Comparison of ENCODE assay signal across 18 cellular contexts in the genomic region with DNA sequence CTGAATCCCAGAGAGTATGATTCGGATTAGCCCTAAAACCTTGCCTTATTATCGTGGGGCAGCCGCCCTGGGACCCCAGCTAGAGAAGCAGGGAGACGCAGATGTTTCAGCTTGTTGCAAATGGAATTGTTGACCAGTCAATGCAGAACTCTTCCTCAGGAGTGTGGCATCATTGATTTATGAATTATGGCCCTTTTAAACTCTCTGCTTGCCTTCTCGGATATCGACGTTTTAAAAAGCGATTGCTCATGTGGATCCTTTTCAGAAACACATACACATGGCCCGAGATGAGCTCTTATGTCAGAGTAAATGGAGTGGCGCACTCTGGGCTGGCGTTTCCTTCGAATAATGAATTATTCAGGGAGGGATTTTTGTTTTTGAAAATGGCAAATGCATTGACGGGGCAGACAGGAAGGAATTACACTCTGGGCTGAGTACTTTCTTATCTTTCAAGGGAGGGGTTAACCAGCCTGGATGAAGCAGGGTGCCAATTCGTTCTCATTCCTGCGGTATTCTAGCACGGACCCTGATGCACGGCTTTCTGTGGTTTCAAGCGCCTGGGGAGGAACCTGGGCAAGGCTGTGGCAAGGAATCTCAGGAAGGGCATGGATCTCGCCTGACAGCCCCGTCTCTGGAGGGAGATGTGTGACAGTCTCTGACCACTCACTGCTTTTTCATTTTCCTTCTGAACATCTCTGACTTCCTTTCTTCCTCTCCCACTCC.
DNase-seq lines count a peak whose midpoint lies in the region; ATAC-seq, FAIRE-seq and TF ChIP-seq lines count a peak whose summit lies in the region.
"Had no signal": no experiment of that assay in that cellular context is flagged by ENCODE, and none has a peak within 500 bp of the region (broad histone marks: within the 10 kb centered on the region; RNA-seq: fewer than 3 reads in every experiment).

No MANE protein-coding gene starts in this region.

- H3K27ac ChIP-seq in heart left ventricle (peak overlapping the region in 4 of 12 donors; percentile 1 to 40 (median 17)), astrocyte (ENCODE audit: low read depth, low read length) (no peak overlapping the region), left lung (peak overlapping the region in 1 of 2 donors; percentile 48), aorta (ENCODE audit: low read depth in 1 of 2, low read length in 2 of 2) (no peak overlapping the region)
- H3K27ac ChIP-seq: SJSA1, vagina had no signal

- H3K27ac Mint-ChIP-seq in astrocyte (ENCODE audit: unreplicated experiment) = no peak overlapping the region
- no peak overlapping the region for H3K27ac Mint-ChIP-seq in T-helper 2 cell treated with Interferon-gamma antibody and Interleukin-4, amounts not matched to agents 5 μg/mL and 100 μg/mL, for 36 hours
- H3K27ac Mint-ChIP-seq: activated naive CD8-positive, alpha-beta T cell treated with anti-CD3 and anti-CD28 coated beads for 36 hours; H9; stimulated activated naive CD8-positive, alpha-beta T cell treated with anti-CD3 and anti-CD28 coated beads, Interleukin-15, Interleukin-2, amounts not matched to agents 100 ng/mL and 50 ng/mL, for 24 hours had no signal

- no peaks in the 10 kb centered on the region for H3K4me1 Mint-ChIP-seq in astrocyte (ENCODE audit: low read depth, unreplicated experiment)
- no peaks in the 10 kb centered on the region for H3K4me1 Mint-ChIP-seq in T-helper 2 cell treated with Interferon-gamma antibody and Interleukin-4, amounts not matched to agents 5 μg/mL and 100 μg/mL, for 36 hours (ENCODE audit: low read depth)
- H3K4me1 Mint-ChIP-seq: activated naive CD8-positive, alpha-beta T cell treated with anti-CD3 and anti-CD28 coated beads for 36 hours had no signal

- H3K9me3 ChIP-seq in heart left ventricle (no peaks in the 10 kb centered on the region), astrocyte (ENCODE audit: insufficient read depth, low read depth, low read length) (no peaks in the 10 kb centered on the region), left lung (no peaks in the 10 kb centered on the region), aorta (ENCODE audit: control insufficient read depth, low read length) (no peaks in the 10 kb centered on the region)
- H3K9me3 ChIP-seq: Caco-2, SJSA1, vagina had no signal

- no peak for TF ChIP-seq CTCF in heart left ventricle (IDR thresholded peaks at IDR 0.05)
- no peak for TF ChIP-seq CTCF in astrocyte (IDR thresholded peaks at IDR 0.05; ENCODE audit: insufficient read depth, low read depth, low read length)
- no peak for TF ChIP-seq CTCF in left lung (IDR thresholded peaks at IDR 0.05)

- H4K20me1 ChIP-seq in astrocyte (ENCODE audit: insufficient read depth, low read length) = peaks cover 31% of the 10 kb centered on the region

- H3K36me3 Mint-ChIP-seq in astrocyte (ENCODE audit: low read depth, unreplicated experiment) = no peaks in the 10 kb centered on the region
- H3K36me3 Mint-ChIP-seq in T-helper 2 cell treated with Interferon-gamma antibody and Interleukin-4, amounts not matched to agents 5 μg/mL and 100 μg/mL, for 36 hours (ENCODE audit: low read depth) = peaks cover 1% of the 10 kb centered on the region
- H3K36me3 Mint-ChIP-seq: activated naive CD8-positive, alpha-beta T cell treated with anti-CD3 and anti-CD28 coated beads for 36 hours had no signal

- H3K9ac ChIP-seq in astrocyte (ENCODE audit: low read length) = no peak overlapping the region

- H3K27me3 Mint-ChIP-seq in astrocyte (ENCODE audit: low read depth, unreplicated experiment) = peaks cover 12% of the 10 kb centered on the region
- peaks cover 7% of the 10 kb centered on the region for H3K27me3 Mint-ChIP-seq in T-helper 2 cell treated with Interferon-gamma antibody and Interleukin-4, amounts not matched to agents 5 μg/mL and 100 μg/mL, for 36 hours (ENCODE audit: low read depth)
- H3K27me3 Mint-ChIP-seq: activated naive CD8-positive, alpha-beta T cell treated with anti-CD3 and anti-CD28 coated beads for 36 hours; central memory CD8-positive, alpha-beta T cell; stimulated activated naive CD8-positive, alpha-beta T cell treated with anti-CD3 and anti-CD28 coated beads, Interleukin-15, Interleukin-2, amounts not matched to agents 100 ng/mL and 50 ng/mL, for 24 hours had no signal

- H3K4me1 ChIP-seq in heart left ventricle = peaks cover 0 to 51% (median 39%) of the 10 kb centered on the region in 12 donors
- H3K4me1 ChIP-seq in astrocyte (ENCODE audit: insufficient read depth, low read length) = no peaks in the 10 kb centered on the region
- H3K4me1 ChIP-seq in left lung = peaks cover 9 to 11% of the 10 kb centered on the region in 2 donors
- H3K4me1 ChIP-seq in aorta (ENCODE audit: control insufficient read depth in 1 of 2, insufficient read depth in 2 of 2, low read length in 2 of 2) = no peaks in the 10 kb centered on the region
- H3K4me1 ChIP-seq: Caco-2, SJSA1, vagina had no signal

- H2AFZ ChIP-seq in astrocyte (ENCODE audit: low read depth, low read length) = no peak overlapping the region

- FAIRE-seq in astrocyte (lab: Jason Lieb, UNC) = no peak

- no peaks in the 10 kb centered on the region for H3K79me2 ChIP-seq in astrocyte (ENCODE audit: insufficient read depth, low read length)

- DNase-seq in heart left ventricle (no peak), Right ventricle myocardium inferior (ENCODE audit: missing footprints) (no peak), astrocyte (ENCODE audit: low read depth) (peak; percentile 68), left lung (no peak), aorta (no peak), NK-92 (lab: John Stamatoyannopoulos, UW; ENCODE audit: unreplicated experiment) (no peak)
- no peak for DNase-seq in T-helper 2 cell treated with Interferon-gamma antibody and Interleukin-4, amounts not matched to agents 5 μg/mL and 100 μg/mL, for 36 hours (ENCODE audit: low spot score)
- DNase-seq: activated naive CD8-positive, alpha-beta T cell treated with anti-CD3 and anti-CD28 coated beads for 36 hours; activated T-cell treated with anti-CD3 and anti-CD28 coated beads, Interleukin-2, amount 50 U/mL, for 1 hour; Caco-2; GF-D8; H9; NCI-H446 treated with DMSO at 0.1 percent for 48 hours had no signal

- H3K27me3 ChIP-seq in heart left ventricle (no peaks in the 10 kb centered on the region), astrocyte (ENCODE audit: insufficient read depth, low read length) (no peaks in the 10 kb centered on the region), left lung (no peaks in the 10 kb centered on the region), aorta (ENCODE audit: control insufficient read depth in 1 of 2, insufficient read depth in 2 of 2, low read length in 1 of 2) (no peaks in the 10 kb centered on the region)
- H3K27me3 ChIP-seq: SJSA1, vagina had no signal

- H3K36me3 ChIP-seq in heart left ventricle (no peaks in the 10 kb centered on the region), astrocyte (ENCODE audit: insufficient read depth, low read length) (no peaks in the 10 kb centered on the region), left lung (no peaks in the 10 kb centered on the region), aorta (ENCODE audit: control insufficient read depth in 1 of 2, insufficient read depth in 2 of 2, low read length in 1 of 2) (no peaks in the 10 kb centered on the region)
- H3K36me3 ChIP-seq: SJSA1, vagina had no signal

- H3K9me3 Mint-ChIP-seq in astrocyte (ENCODE audit: unreplicated experiment) = no peaks in the 10 kb centered on the region
- no peaks in the 10 kb centered on the region for H3K9me3 Mint-ChIP-seq in T-helper 2 cell treated with Interferon-gamma antibody and Interleukin-4, amounts not matched to agents 5 μg/mL and 100 μg/mL, for 36 hours
- H3K9me3 Mint-ChIP-seq: activated naive CD8-positive, alpha-beta T cell treated with anti-CD3 and anti-CD28 coated beads for 36 hours; central memory CD8-positive, alpha-beta T cell; H9; stimulated activated naive CD8-positive, alpha-beta T cell treated with anti-CD3 and anti-CD28 coated beads, Interleukin-15, Interleukin-2, amounts not matched to agents 100 ng/mL and 50 ng/mL, for 24 hours had no signal

- ATAC-seq in heart left ventricle (peak in 3 of 4 donors; percentile 25 to 47 (median 41)), Right ventricle myocardium inferior (no peak), left lung (peak; percentile 18), aorta (ENCODE audit: low FRiP score) (peak; percentile 23), HG02981 (IDR thresholded peaks at IDR 0.05; ENCODE audit: unreplicated experiment) (no peak)

- H3K4me3 ChIP-seq in heart left ventricle (peak overlapping the region in 2 of 12 donors; percentile 25 to 27), astrocyte (ENCODE audit: insufficient read depth, low read depth, low read length) (no peak overlapping the region), left lung (no peak overlapping the region), aorta (ENCODE audit: low read length in 2 of 2) (no peak overlapping the region)
- H3K4me3 ChIP-seq: SJSA1, vagina had no signal

- H3K4me3 Mint-ChIP-seq in astrocyte (ENCODE audit: unreplicated experiment) = no peak overlapping the region
- H3K4me3 Mint-ChIP-seq in T-helper 2 cell treated with Interferon-gamma antibody and Interleukin-4, amounts not matched to agents 5 μg/mL and 100 μg/mL, for 36 hours = no peak overlapping the region
- H3K4me3 Mint-ChIP-seq: activated naive CD8-positive, alpha-beta T cell treated with anti-CD3 and anti-CD28 coated beads for 36 hours; central memory CD8-positive, alpha-beta T cell; H9; stimulated activated naive CD8-positive, alpha-beta T cell treated with anti-CD3 and anti-CD28 coated beads, Interleukin-15, Interleukin-2, amounts not matched to agents 100 ng/mL and 50 ng/mL, for 24 hours had no signal

- no peak for TF ChIP-seq POLR2A in heart left ventricle (IDR thresholded peaks at IDR 0.05)

- no peak overlapping the region for H3K4me2 ChIP-seq in astrocyte (ENCODE audit: low read length)

- WGBS in heart left ventricle, 4 donors = 49 to 61% (median 56%) methylated on average over 20 of the region's 20 CpGs
- WGBS in aorta, 2 donors = 58 to 59% methylated on average over 20 of the region's 20 CpGs

- intact Hi-C loops in heart left ventricle (cut with DNase I) (no loop called here), Right ventricle myocardium inferior (cut with DNase I) (no loop called here), left lung (cut with DNase I) (no loop called here), aorta (cut with DNase I) (no loop called here)

Comparison
In these comparisons a context has a peak if more than half of its experiments do, and no peak if none do; other contexts are left out.
1. ATAC-seq: peak in heart left ventricle (3 of 4), left lung (single experiment) and aorta (single experiment); none in Right ventricle myocardium inferior (single experiment) and HG02981 (single experiment).